ENCODE assay signal across 2 cellular contexts in genomic region chr1:93275634-93276295, GRCh38.
TF ChIP-seq lines count a peak whose summit lies in the region.

No MANE protein-coding gene starts in this region.

TF ChIP-seq in A549, 52 proteins besides CTCF, POLR2A, EP300 and RAD21:
- TF ChIP-seq ZSCAN20 (CRISPR knock-in tag; IDR thresholded peaks at IDR 0.05) (no peak), EHMT2 (IDR thresholded peaks at IDR 0.05; ENCODE audit: low read depth) (0 out of 2 replicates have a peak, but pooled peaks have one; percentile 46), KDM1A (IDR thresholded peaks at IDR 0.05; ENCODE audit: low read depth) (no peak), NR3C1 (IDR thresholded peaks at IDR 0.05) (no peak)
TF ChIP-seq in A549: peak in this region for 1.

TF ChIP-seq in H1, 55 proteins besides CTCF, POLR2A, EP300 and RAD21:
- TF ChIP-seq YY1 (IDR thresholded peaks at IDR 0.05; ENCODE audit: low read depth, low read length) (0 out of 2 replicates have a peak, but pooled peaks have one; percentile 30), GABPA (IDR thresholded peaks at IDR 0.05; ENCODE audit: borderline replicate concordance, insufficient read depth, low read length) (no peak)
